Comparison of ENCODE assay signal across 23 cellular contexts in genomic region chr5:42301349-42301748, GRCh38.
"Had no signal": no experiment of that assay in that cellular context is flagged by ENCODE, and none has a peak within 500 bp of the region (broad histone marks: within the 10 kb centered on the region; RNA-seq: fewer than 3 reads in every experiment).

No MANE protein-coding gene starts in this region.

- H3K4me1 Mint-ChIP-seq: activated CD4-positive, alpha-beta T cell treated with anti-CD3 and anti-CD28 coated beads, Interleukin-2, amount 10 ng/mL, durations not matched to agents 24 days and 14 days; central memory CD8-positive, alpha-beta T cell; memory B cell; naive thymus-derived CD8-positive, alpha-beta T cell; WTC11 had no signal

- H3K4me3 Mint-ChIP-seq: activated CD4-positive, alpha-beta T cell treated with anti-CD3 and anti-CD28 coated beads, Interleukin-2, amount 10 ng/mL, durations not matched to agents 24 days and 14 days; activated naive CD8-positive, alpha-beta T cell; activated T-cell treated with anti-CD3 and anti-CD28 coated beads, Interleukin-2, amount 50 U/mL, for 72 hours; central memory CD8-positive, alpha-beta T cell; memory B cell; naive thymus-derived CD8-positive, alpha-beta T cell; type B pancreatic cell; WTC11 had no signal

- H3K36me3 ChIP-seq: suprapubic skin had no signal

- H3K27ac ChIP-seq: coronary artery, parathyroid adenoma, suprapubic skin had no signal

- H3K9me3 Mint-ChIP-seq: activated CD4-positive, alpha-beta T cell treated with anti-CD3 and anti-CD28 coated beads, Interleukin-2, amount 10 ng/mL, durations not matched to agents 24 days and 14 days; type B pancreatic cell had no signal

- H3K27ac Mint-ChIP-seq: activated CD4-positive, alpha-beta T cell treated with anti-CD3 and anti-CD28 coated beads, Interleukin-2, amount 10 ng/mL, durations not matched to agents 24 days and 14 days; activated naive CD8-positive, alpha-beta T cell; activated T-cell treated with anti-CD3 and anti-CD28 coated beads, Interleukin-2, amount 50 U/mL, for 72 hours; memory B cell; naive thymus-derived CD8-positive, alpha-beta T cell; type B pancreatic cell; WTC11 had no signal

- H3K27me3 Mint-ChIP-seq: activated CD4-positive, alpha-beta T cell treated with anti-CD3 and anti-CD28 coated beads, Interleukin-2, amount 10 ng/mL, durations not matched to agents 24 days and 14 days; activated naive CD8-positive, alpha-beta T cell; central memory CD8-positive, alpha-beta T cell; memory B cell; type B pancreatic cell had no signal

- H3K27me3 ChIP-seq: suprapubic skin had no signal

- DNase-seq: activated CD4-positive, alpha-beta T cell treated with anti-CD3 and anti-CD28 coated beads, Interleukin-2, amount 10 ng/mL, durations not matched to agents 24 days and 14 days; activated CD8-positive, alpha-beta memory T cell treated with anti-CD3 and anti-CD28 coated beads, Interleukin-2, amount 50 U/mL, for 48 hours; activated gamma-delta T cell treated with Interleukin-2 at 50 U/mL for 16 hours; activated T-cell treated with anti-CD3 and anti-CD28 coated beads, Interleukin-2, amount 50 U/mL, for 72 hours; amniotic stem cell; glutamatergic neuron; hypothalamus; kidney; left ventricle myocardium superior; mucosa of descending colon; naive thymus-derived CD8-positive, alpha-beta T cell; small intestine; stimulated activated CD4-positive, alpha-beta T cell treated with anti-CD3 and anti-CD28 coated beads, Interleukin-4, amount 100 ng/mL, for 4 hours; stimulated activated CD8-positive, alpha-beta memory T cell treated with anti-CD3 and anti-CD28 coated beads, Interleukin-4, amount 100 ng/mL, for 48 hours; stimulated activated naive CD8-positive, alpha-beta T cell treated with anti-CD3 and anti-CD28 coated beads, Interleukin-15, Interleukin-2, amounts not matched to agents 100 U/mL and 50 U/mL, for 24 hours had no signal

- H3K36me3 Mint-ChIP-seq: activated naive CD8-positive, alpha-beta T cell; memory B cell; type B pancreatic cell had no signal

- H3K4me3 ChIP-seq: coronary artery, mucosa of descending colon, suprapubic skin had no signal

- ATAC-seq: activated T-cell treated with anti-CD3 and anti-CD28 coated beads, Interleukin-2, amount 50 U/mL, for 72 hours; left ventricle myocardium superior; mucosa of descending colon; naive thymus-derived CD8-positive, alpha-beta T cell; stimulated activated naive CD8-positive, alpha-beta T cell treated with anti-CD3 and anti-CD28 coated beads, Interleukin-15, Interleukin-2, amounts not matched to agents 100 U/mL and 50 U/mL, for 24 hours; WTC11 had no signal
